In genomic region chr9:121738391-121738790, GRCh38 we compare ENCODE assay signal across 1 cellular context.
TF ChIP-seq lines count a peak whose summit lies in the region.

No MANE protein-coding gene starts in this region.

TF ChIP-seq in GM23338, 12 proteins besides CTCF, POLR2A, EP300 and RAD21 (continued from another document):
- TF ChIP-seq ZNF462 (CRISPR knock-in tag; IDR thresholded peaks at IDR 0.05) (no peak), CREB1 (CRISPR knock-in tag; IDR thresholded peaks at IDR 0.05; ENCODE audit: low read depth) (no peak), NANOG (IDR thresholded peaks at IDR 0.05; ENCODE audit: borderline replicate concordance) (no peak), ZNF114 (CRISPR knock-in tag; IDR thresholded peaks at IDR 0.05) (no peak), JUNB (IDR thresholded peaks at IDR 0.05; ENCODE audit: unreplicated experiment) (no peak), REST (IDR thresholded peaks at IDR 0.05; ENCODE audit: unreplicated experiment) (no peak), STAT1 (IDR thresholded peaks at IDR 0.05; ENCODE audit: unreplicated experiment) (no peak)
